Comparison of ENCODE assay signal across 8 cellular contexts in genomic region chr1:51616903-51617708, GRCh38. TPM values are rescaled to one million over a fixed set of nuclear protein-coding genes. Genes with fewer than 3 reads are reported as not detected.
DNase-seq lines count a peak whose midpoint lies in the region; ATAC-seq lines count a peak whose summit lies in the region.

TSS of gene OSBPL9 (plus strand) at chr1:51617092. CDS start at chr1:51617111, 19 bp downstream.

- no peaks in the 10 kb centered on the region for H3K9me3 Mint-ChIP-seq in CD4-positive, alpha-beta memory T cell

- H3K4me1 ChIP-seq in CD4-positive, alpha-beta memory T cell (ENCODE audit: insufficient read depth, low read length): peaks cover 32% of the 10 kb centered on the region

- peak within 1 kb of the TSS; percentile 76 to 79 for H3K4me3 ChIP-seq in CD4-positive, alpha-beta memory T cell (ENCODE audit: low read length in 2 of 2)

- peak within 1 kb of the TSS; percentile 100 for H3K4me3 Mint-ChIP-seq in CD4-positive, alpha-beta memory T cell

- peak within 1 kb of the TSS; percentile 93 to 100 (median 99) for H3K27ac Mint-ChIP-seq in CD4-positive, alpha-beta memory T cell

- no peaks in the 10 kb centered on the region for H3K9me3 ChIP-seq in CD4-positive, alpha-beta memory T cell (ENCODE audit: control insufficient read depth in 1 of 2, low read length in 2 of 2)

- peak; percentile 76 for ATAC-seq in GM19467 (IDR thresholded peaks at IDR 0.05; ENCODE audit: unreplicated experiment)

- peaks cover under 1 to 1% of the 10 kb centered on the region in 2 donors for H3K27me3 Mint-ChIP-seq in CD4-positive, alpha-beta memory T cell

- H3K36me3 ChIP-seq in CD4-positive, alpha-beta memory T cell (ENCODE audit: insufficient read depth, low read length): no peaks in the 10 kb centered on the region

- intact Hi-C loops in CD4-positive, alpha-beta memory T cell (cut with micrococcal nuclease): loop anchor here (1.0 to 5.0 kb wide), 6 partner anchors 48 to 380 kb away; partner anchors contain the start of genes EPS15, NRDC and RNF11

- peak within 1 kb of the TSS; percentile 72 for H3K27ac ChIP-seq in CD4-positive, alpha-beta memory T cell (ENCODE audit: low read depth, low read length)

- H3K36me3 Mint-ChIP-seq in CD4-positive, alpha-beta memory T cell: peaks cover 0 to 5% of the 10 kb centered on the region in 2 donors

- POLR2A ChIA-PET in CD4-positive, alpha-beta memory T cell (lab: Charles Lee; ENCODE audit: partially characterized antibody): interaction anchor here (0.9 to 2.0 kb wide), 5 partner anchors 48 to 381 kb away, joined by 5 to 9 read pairs (median 5); partner anchors contain the start of genes EPS15 and RNF11

- no peaks in the 10 kb centered on the region for H3K27me3 ChIP-seq in CD4-positive, alpha-beta memory T cell (ENCODE audit: insufficient read depth, low read length)

- CTCF ChIA-PET in CD4-positive, alpha-beta memory T cell (lab: Charles Lee; ENCODE audit: partially characterized antibody): interaction anchor here (1.2 kb wide), 1 partner anchor 152 kb away, joined by 4 read pairs; no protein-coding TSS in a partner anchor

- DNase-seq in CD4-positive, alpha-beta memory T cell: peak; percentile 84 to 91 (median 87)
- DNase-seq in HS-5 (ENCODE audit: low read depth): peak; percentile 84
- peak; percentile 53 for DNase-seq in NK-92 (lab: John Stamatoyannopoulos, UW; ENCODE audit: unreplicated experiment)
- peak; percentile 69 to 76 for DNase-seq in activated CD8-positive, alpha-beta memory T cell treated with anti-CD3 and anti-CD28 coated beads for 1 hour (ENCODE audit: extremely low read depth in 1 of 2, low read depth in 1 of 2)
- DNase-seq in effector CD4-positive, alpha-beta T cell: peak; percentile 87
- peak; percentile 95 for DNase-seq in medulla oblongata (ENCODE audit: extremely low spot score)
- peak; percentile 78 to 90 (median 80) for DNase-seq in stimulated activated CD4-positive, alpha-beta T cell treated with anti-CD3 and anti-CD28 coated beads, TNF-alpha, amount 100 ng/mL, for 48 hours (ENCODE audit: low read depth in 3 of 3)

- H3K4me1 Mint-ChIP-seq in CD4-positive, alpha-beta memory T cell: peaks cover 24 to 49% (median 37%) of the 10 kb centered on the region in 4 donors

RNA-seq across cellular contexts. Expression of gene OSBPL9, which starts in this region (rescaled TPM):
- 10 to 100 TPM; 45.1 to 46.9 TPM for total RNA-seq in CD4-positive, alpha-beta memory T cell
- 10 to 100 TPM; 45.2 to 47.8 TPM for polyA plus RNA-seq in CD4-positive, alpha-beta memory T cell

Comparison
In these comparisons a context has a peak if more than half of its experiments do, and no peak if none do; other contexts are left out.
1. Peak in every context shown above with its lines: DNase-seq, ATAC-seq, H3K4me3 ChIP-seq and H3K27ac ChIP-seq.